18 cellular contexts compared by ENCODE assay signal in the genomic region with DNA sequence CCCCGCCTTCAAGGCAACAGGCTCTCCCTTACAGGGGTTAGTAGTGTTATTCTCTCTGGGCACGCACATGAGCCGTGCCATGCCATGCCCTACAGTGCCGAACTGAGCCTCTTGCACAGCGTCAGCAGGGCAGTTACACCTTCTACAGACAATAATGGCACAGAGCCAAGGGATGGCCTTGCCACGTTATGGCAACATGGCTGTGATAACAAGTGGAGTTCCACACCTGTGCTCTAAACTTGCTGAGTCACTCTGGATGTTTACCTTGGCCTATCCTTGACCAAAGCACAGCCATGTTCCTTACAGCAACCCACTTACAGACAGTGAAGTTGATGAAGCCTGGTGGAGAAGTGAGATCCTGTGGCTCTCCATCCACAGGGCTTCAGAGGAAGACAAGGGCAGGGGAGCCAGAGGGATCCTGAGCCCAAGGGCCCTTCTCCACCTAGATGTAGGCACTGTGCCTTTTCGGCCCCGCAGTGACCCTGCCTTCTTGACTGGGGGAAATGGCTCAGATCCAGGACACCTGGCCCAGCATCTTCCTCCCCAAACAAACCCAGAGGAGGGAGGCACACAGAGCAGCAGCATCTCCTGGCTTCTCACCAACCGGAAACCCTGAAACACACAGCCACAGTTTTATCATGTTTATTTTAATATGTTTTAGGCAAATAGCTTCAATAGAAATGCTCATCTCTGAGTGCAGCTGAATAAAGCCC.
DNase-seq lines count a peak whose midpoint lies in the region; ATAC-seq and TF ChIP-seq lines count a peak whose summit lies in the region.
"Had no signal": no experiment of that assay in that cellular context is flagged by ENCODE, and none has a peak within 500 bp of the region (broad histone marks: within the 10 kb centered on the region; RNA-seq: fewer than 3 reads in every experiment).

No MANE protein-coding gene starts in this region.

- no peak overlapping the region; the same call in 1 of the 2 replicates for H3K4me2 ChIP-seq in OCI-LY1 (ENCODE audit: low read length)
- H3K4me2 ChIP-seq: BLaER1 had no signal

- no peak for TF ChIP-seq CTCF in OCI-LY1 (IDR thresholded peaks at IDR 0.05; ENCODE audit: low read length)

- H3K27ac ChIP-seq in OCI-LY1 (ENCODE audit: low read depth, low read length, poor library complexity, severe bottlenecking), result peak overlapping the region; percentile 65
- H3K27ac ChIP-seq: 22Rv1, BLaER1, foreskin keratinocyte, SJSA1, thyroid gland had no signal

- ATAC-seq in HG03442 (IDR thresholded peaks at IDR 0.05; ENCODE audit: unreplicated experiment), result no peak
- ATAC-seq: foreskin keratinocyte; stimulated activated effector memory CD8-positive, alpha-beta T cell treated with anti-CD3 and anti-CD28 coated beads, Interleukin-12 subunit alpha, Interleukin-12 subunit beta, amount 100 ng/mL, for 72 hours had no signal

- no peaks in the 10 kb centered on the region for H3K79me2 ChIP-seq in OCI-LY1 (ENCODE audit: insufficient read depth, low read length)

- H3K9me3 ChIP-seq in OCI-LY1 (ENCODE audit: low read length), result no peaks in the 10 kb centered on the region
- H3K9me3 ChIP-seq: SJSA1, thyroid gland had no signal

- no peak overlapping the region for H2AFZ ChIP-seq in OCI-LY1 (ENCODE audit: low read length)

- H3K4me3 ChIP-seq in OCI-LY1 (ENCODE audit: low read depth, low read length, poor library complexity, severe bottlenecking), result no peak overlapping the region
- H3K4me3 ChIP-seq: BLaER1, SJSA1, thyroid gland had no signal

- H3K27me3 ChIP-seq in OCI-LY1 (ENCODE audit: insufficient read depth, low read length), result no peaks in the 10 kb centered on the region
- H3K27me3 ChIP-seq: BLaER1, foreskin keratinocyte, thyroid gland had no signal

- no peaks in the 10 kb centered on the region for H3K9me2 ChIP-seq in OCI-LY1 (ENCODE audit: low read depth, low read length)

- DNase-seq in DMS 273 (lab: John Stamatoyannopoulos, UW; ENCODE audit: unreplicated experiment), result peak; percentile 8
- no peak for DNase-seq in DMS 273 treated with DMSO at 0.1 percent for 48 hours (lab: John Stamatoyannopoulos, UW)
- DNase-seq in NCI-H2029 (lab: John Stamatoyannopoulos, UW), result peak; percentile 95
- peak; percentile 44 for DNase-seq in mucosa of gallbladder (ENCODE audit: low spot score)
- DNase-seq in activated naive CD4-positive, alpha-beta T cell treated with anti-CD3 and anti-CD28 coated beads, Interleukin-2, amount 50 U/mL, for 16 hours, result no peak
- no peak for DNase-seq in central memory CD4-positive, alpha-beta T cell
- DNase-seq: activated naive CD8-positive, alpha-beta T cell treated with anti-CD3 and anti-CD28 coated beads, Interleukin-2, amount 10 ng/mL, durations not matched to agents 7 days and 5 days; DND-41; foreskin keratinocyte; kidney glomerular epithelial cell; NCI-H226 had no signal

- H3K36me3 ChIP-seq in OCI-LY1 (ENCODE audit: insufficient read depth, low read length), result no peaks in the 10 kb centered on the region
- H3K36me3 ChIP-seq: BLaER1, SJSA1, thyroid gland had no signal

- H3F3A ChIP-seq in OCI-LY1 (ENCODE audit: insufficient read depth, low read length), result no peaks in the 10 kb centered on the region

- H3K4me1 ChIP-seq in OCI-LY1 (ENCODE audit: insufficient read depth, low read length, severe bottlenecking), result peaks cover 25% of the 10 kb centered on the region
- H3K4me1 ChIP-seq: foreskin keratinocyte, SJSA1, thyroid gland had no signal

- no peak overlapping the region; the same call in 1 of the 2 replicates for H3K9ac ChIP-seq in OCI-LY1 (ENCODE audit: low read length)
- H3K9ac ChIP-seq: BLaER1 had no signal

- H4K20me1 ChIP-seq in OCI-LY1 (ENCODE audit: insufficient read depth, low read length), result no peaks in the 10 kb centered on the region
- H4K20me1 ChIP-seq: BLaER1 had no signal

Comparison
In these comparisons a context has a peak if more than half of its experiments do, and no peak if none do; other contexts are left out.
1. DNase-seq: peak in DMS 273 (single experiment), NCI-H2029 (single experiment) and mucosa of gallbladder (single experiment); none in DMS 273 treated with DMSO at 0.1 percent for 48 hours (single experiment), activated naive CD4-positive, alpha-beta T cell treated with anti-CD3 and anti-CD28 coated beads, Interleukin-2, amount 50 U/mL, for 16 hours (single experiment) and central memory CD4-positive, alpha-beta T cell (single experiment).